15 cellular contexts compared by ENCODE assay signal in the genomic region with DNA sequence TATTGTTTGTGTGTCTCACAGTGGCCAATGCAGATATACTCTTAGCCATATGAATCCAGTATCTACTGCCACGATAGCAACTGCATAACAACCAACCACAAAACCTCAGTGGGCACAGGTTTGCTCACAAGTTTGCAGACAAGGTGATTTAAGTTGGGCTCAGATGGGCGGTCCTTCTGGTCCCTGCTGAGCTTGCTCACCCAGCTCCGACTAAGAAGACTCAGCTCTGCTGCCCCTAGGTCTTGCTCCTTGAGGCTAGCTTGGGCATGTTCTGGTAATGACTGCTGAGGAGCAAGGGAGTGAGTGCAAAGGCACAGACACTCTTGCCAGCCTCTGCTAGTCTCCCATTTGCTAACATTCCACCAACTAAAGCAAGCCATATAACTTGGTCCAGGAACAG. TPM values are rescaled to one million over a fixed set of nuclear protein-coding genes. Genes with fewer than 3 reads are reported as not detected.
DNase-seq lines count a peak whose midpoint lies in the region; ATAC-seq and TF ChIP-seq lines count a peak whose summit lies in the region.
"Had no signal": no experiment of that assay in that cellular context is flagged by ENCODE, and none has a peak within 500 bp of the region (broad histone marks: within the 10 kb centered on the region; RNA-seq: fewer than 3 reads in every experiment).

No MANE protein-coding gene starts in this region.

- H3K36me3 Mint-ChIP-seq in MCF 10A (ENCODE audit: insufficient read depth, unreplicated experiment) (no peaks in the 10 kb centered on the region), T-helper 17 cell (ENCODE audit: low read depth) (no peaks in the 10 kb centered on the region)
- H3K36me3 Mint-ChIP-seq in effector memory CD8-positive, alpha-beta T cell (ENCODE audit: insufficient read depth), result no peaks in the 10 kb centered on the region

- ATAC-seq in RWPE2 (ENCODE audit: low read depth) (peak; percentile 76), T-helper 17 cell (no peak), HG03521 (IDR thresholded peaks at IDR 0.05; ENCODE audit: unreplicated experiment) (no peak)
- peak; percentile 26 for ATAC-seq in effector memory CD8-positive, alpha-beta T cell (replicated peaks)
- ATAC-seq in stimulated activated naive CD8-positive, alpha-beta T cell treated with anti-CD3 and anti-CD28 coated beads, Interleukin-15, amount 100 ng/mL, for 72 hours, result peak; percentile 97
- ATAC-seq: K562, mucosa of descending colon had no signal

- H3K4me3 ChIP-seq in breast epithelium, result no peak overlapping the region
- no peak overlapping the region for H3K4me3 ChIP-seq in RWPE2 (ENCODE audit: severe bottlenecking)
- H3K4me3 ChIP-seq: K562, mucosa of descending colon had no signal

- no peaks in the 10 kb centered on the region for H3K9me3 Mint-ChIP-seq in MCF 10A (ENCODE audit: unreplicated experiment)
- no peaks in the 10 kb centered on the region for H3K9me3 Mint-ChIP-seq in effector memory CD8-positive, alpha-beta T cell
- H3K9me3 Mint-ChIP-seq in stimulated activated naive CD8-positive, alpha-beta T cell treated with anti-CD3 and anti-CD28 coated beads, Interleukin-15, amount 100 ng/mL, for 72 hours, result no peaks in the 10 kb centered on the region

- CTCF ChIA-PET in MCF 10A (lab: Yijun Ruan, JAX), result interaction anchor here (1.0 kb wide), 1 partner anchor 145 kb away, joined by 4 read pairs; no protein-coding TSS in a partner anchor

- H3K9me3 ChIP-seq in breast epithelium (no peaks in the 10 kb centered on the region), RWPE2 (ENCODE audit: severe bottlenecking) (no peaks in the 10 kb centered on the region), T-helper 17 cell (ENCODE audit: control insufficient read depth, low read length, poor library complexity, severe bottlenecking) (no peaks in the 10 kb centered on the region)
- H3K9me3 ChIP-seq: mucosa of descending colon had no signal

- H3K27ac Mint-ChIP-seq in MCF 10A (ENCODE audit: low read depth, unreplicated experiment) (peak overlapping the region; percentile 23), T-helper 17 cell (no peak overlapping the region)
- H3K27ac Mint-ChIP-seq in effector memory CD8-positive, alpha-beta T cell, result no peak overlapping the region
- H3K27ac Mint-ChIP-seq in stimulated activated naive CD8-positive, alpha-beta T cell treated with anti-CD3 and anti-CD28 coated beads, Interleukin-15, amount 100 ng/mL, for 72 hours, result no peak overlapping the region

- H3K27ac ChIP-seq in breast epithelium (no peak overlapping the region), RWPE2 (ENCODE audit: poor library complexity, severe bottlenecking) (no peak overlapping the region)

- no peak for TF ChIP-seq POLR2A in breast epithelium (IDR thresholded peaks at IDR 0.05)

- H3K4me1 ChIP-seq in breast epithelium, result peaks cover 0 to 3% of the 10 kb centered on the region in 2 donors
- H3K4me1 ChIP-seq in RWPE2 (ENCODE audit: insufficient read depth, poor library complexity, severe bottlenecking), result peaks cover 9% of the 10 kb centered on the region

- H3K4me3 Mint-ChIP-seq in MCF 10A (ENCODE audit: unreplicated experiment) (no peak overlapping the region), T-helper 17 cell (no peak overlapping the region)
- H3K4me3 Mint-ChIP-seq in effector memory CD8-positive, alpha-beta T cell, result no peak overlapping the region
- no peak overlapping the region for H3K4me3 Mint-ChIP-seq in stimulated activated naive CD8-positive, alpha-beta T cell treated with anti-CD3 and anti-CD28 coated beads, Interleukin-15, amount 100 ng/mL, for 72 hours

- DNase-seq in MCF 10A (ENCODE audit: unreplicated experiment), result peak; percentile 29
- DNase-seq in breast epithelium (ENCODE audit: low spot score in 2 of 2), result no peak
- no peak for DNase-seq in RWPE2 (ENCODE audit: low spot score)
- DNase-seq in effector memory CD8-positive, alpha-beta T cell, result no peak
- DNase-seq in stimulated activated naive CD8-positive, alpha-beta T cell treated with anti-CD3 and anti-CD28 coated beads, Interleukin-15, amount 100 ng/mL, for 72 hours, result peak; percentile 49 to 70
- no peak for DNase-seq in T-helper 17 cell
- no peak for DNase-seq in epidermal melanocyte (ENCODE audit: insufficient read length, low spot score)
- DNase-seq: aorta, cortex of kidney, mucosa of descending colon, NCI-H1436, NCI-H510A treated with DMSO at 0.1 percent for 48 hours, substantia nigra had no signal

- no peaks in the 10 kb centered on the region for H3K27me3 ChIP-seq in breast epithelium
- no peaks in the 10 kb centered on the region for H3K27me3 ChIP-seq in RWPE2 (ENCODE audit: insufficient read depth, poor library complexity, severe bottlenecking)

- peaks cover 14% of the 10 kb centered on the region for H3K4me1 Mint-ChIP-seq in MCF 10A (ENCODE audit: insufficient read depth, unreplicated experiment)
- H3K4me1 Mint-ChIP-seq in effector memory CD8-positive, alpha-beta T cell (ENCODE audit: low read depth in 2 of 2), result no peaks in the 10 kb centered on the region
- H3K4me1 Mint-ChIP-seq in stimulated activated naive CD8-positive, alpha-beta T cell treated with anti-CD3 and anti-CD28 coated beads, Interleukin-15, amount 100 ng/mL, for 72 hours, result peaks cover 14% of the 10 kb centered on the region
- no peaks in the 10 kb centered on the region for H3K4me1 Mint-ChIP-seq in T-helper 17 cell

- POLR2A ChIA-PET in MCF 10A (lab: Yijun Ruan, JAX), result interaction anchor here (1.0 kb wide), 1 partner anchor 20 kb away, joined by 3 read pairs; no protein-coding TSS in a partner anchor

- intact Hi-C loops in MCF 10A (cut with micrococcal nuclease), result no loop called here
- intact Hi-C loops in breast epithelium (cut with DNase I; ENCODE audit: low total_unique reads), result loop anchor here (5.0 kb wide), 1 partner anchor 579 kb away; no protein-coding TSS in a partner anchor

- no peaks in the 10 kb centered on the region for H3K27me3 Mint-ChIP-seq in MCF 10A (ENCODE audit: insufficient read depth, unreplicated experiment)
- H3K27me3 Mint-ChIP-seq in effector memory CD8-positive, alpha-beta T cell, result peaks cover 0 to 7% of the 10 kb centered on the region in 2 donors
- H3K27me3 Mint-ChIP-seq in stimulated activated naive CD8-positive, alpha-beta T cell treated with anti-CD3 and anti-CD28 coated beads, Interleukin-15, amount 100 ng/mL, for 72 hours, result no peaks in the 10 kb centered on the region
- H3K27me3 Mint-ChIP-seq in T-helper 17 cell, result peaks cover 14% of the 10 kb centered on the region

- no TSS peak for BruUV-seq in MCF 10A (replicated peaks; lab: Mats Ljungman, UMichigan)

- H3K36me3 ChIP-seq in breast epithelium (no peaks in the 10 kb centered on the region), RWPE2 (ENCODE audit: low read depth) (no peaks in the 10 kb centered on the region)

- no peak for TF ChIP-seq CTCF in MCF 10A (IDR thresholded peaks at IDR 0.05; ENCODE audit: unreplicated experiment)
- no peak for TF ChIP-seq CTCF in breast epithelium (IDR thresholded peaks at IDR 0.05)
- TF ChIP-seq CTCF in RWPE2 (IDR thresholded peaks at IDR 0.05; ENCODE audit: poor library complexity, severe bottlenecking), result no peak

RNA-seq across cellular contexts. Expression of a gene that starts 52.6 kb away (rescaled TPM):
- total RNA-seq in MCF 10A (2022) (23.9 and 28.2 TPM in 2 replicates), breast epithelium (10 to 100 TPM; 14.2 to 20.2 (median 15.1) TPM), T-helper 17 cell (10 to 100 TPM; 19.7 to 24.3 TPM)

Comparison
In these comparisons a context has a peak if more than half of its experiments do, and no peak if none do; other contexts are left out.
1. DNase-seq: peak in MCF 10A (single experiment) and stimulated activated naive CD8-positive, alpha-beta T cell treated with anti-CD3 and anti-CD28 coated beads, Interleukin-15, amount 100 ng/mL, for 72 hours (2 of 2); none in breast epithelium (0 of 2), RWPE2 (single experiment), effector memory CD8-positive, alpha-beta T cell (0 of 3), T-helper 17 cell (0 of 3) and epidermal melanocyte (single experiment).
2. ATAC-seq: peak in RWPE2 (single experiment), effector memory CD8-positive, alpha-beta T cell (single experiment) and stimulated activated naive CD8-positive, alpha-beta T cell treated with anti-CD3 and anti-CD28 coated beads, Interleukin-15, amount 100 ng/mL, for 72 hours (single experiment); none in T-helper 17 cell (single experiment) and HG03521 (single experiment).